In genomic region chr14:34157642-34158041, GRCh38 we compare ENCODE assay signal across 35 cellular contexts.
DNase-seq lines count a peak whose midpoint lies in the region; ATAC-seq and TF ChIP-seq lines count a peak whose summit lies in the region.
"Had no signal": no experiment of that assay in that cellular context is flagged by ENCODE, and none has a peak within 500 bp of the region (broad histone marks: within the 10 kb centered on the region; RNA-seq: fewer than 3 reads in every experiment).

No MANE protein-coding gene starts in this region.

- no peaks in the 10 kb centered on the region for H4K20me1 ChIP-seq in mammary epithelial cell (ENCODE audit: insufficient read depth, low read length)
- H4K20me1 ChIP-seq: BLaER1; BLaER1 treated with 17β-estradiol and CSF1 and Interleukin-3, amounts not matched to agents 10 nM and 100 nM had no signal

- H3K4me1 Mint-ChIP-seq in activated T-helper 17 cell treated with anti-CD3 and anti-CD28 coated beads, Interleukin-2, amount 50 U/mL, for 72 hours = peaks cover 6% of the 10 kb centered on the region
- no peaks in the 10 kb centered on the region for H3K4me1 Mint-ChIP-seq in stimulated activated effector memory CD8-positive, alpha-beta T cell treated with anti-CD3 and anti-CD28 coated beads, Interleukin-12 subunit alpha, Interleukin-12 subunit beta, amount 100 ng/mL, for 72 hours
- H3K4me1 Mint-ChIP-seq: B cell; CD14-positive monocyte; CD4-positive, CD25-positive, alpha-beta regulatory T cell had no signal

- CTCF ChIA-PET in mammary epithelial cell (lab: Charles Lee; ENCODE audit: low non-redundant PET) = no interaction called here

- H3K4me3 Mint-ChIP-seq in activated T-helper 17 cell treated with anti-CD3 and anti-CD28 coated beads, Interleukin-2, amount 50 U/mL, for 72 hours = no peak overlapping the region
- H3K4me3 Mint-ChIP-seq in stimulated activated effector memory CD8-positive, alpha-beta T cell treated with anti-CD3 and anti-CD28 coated beads, Interleukin-12 subunit alpha, Interleukin-12 subunit beta, amount 100 ng/mL, for 72 hours = no peak overlapping the region
- H3K4me3 Mint-ChIP-seq: B cell; CD14-positive monocyte; CD4-positive, alpha-beta memory T cell; CD4-positive, alpha-beta T cell; CD4-positive, CD25-positive, alpha-beta regulatory T cell; CD8-positive, alpha-beta memory T cell; CD8-positive, alpha-beta T cell had no signal

- no peak for TF ChIP-seq CTCF in mammary epithelial cell (conservative IDR thresholded peaks at IDR 0.05 in 1 of 2, IDR thresholded peaks at IDR 0.05 in 1 of 2; ENCODE audit: extremely low read depth in 1 of 2, insufficient read depth in 1 of 2, low read depth in 1 of 2, low read length in 2 of 2)
- TF ChIP-seq CTCF in breast epithelium (IDR thresholded peaks at IDR 0.05) = no peak
- TF ChIP-seq CTCF in epithelial cell of esophagus (IDR thresholded peaks at IDR 0.05; ENCODE audit: insufficient read depth, low read depth, low read length, missing control alignments) = no peak

- no peaks in the 10 kb centered on the region for H3K36me3 Mint-ChIP-seq in activated T-helper 17 cell treated with anti-CD3 and anti-CD28 coated beads, Interleukin-2, amount 50 U/mL, for 72 hours (ENCODE audit: low read depth)
- no peaks in the 10 kb centered on the region for H3K36me3 Mint-ChIP-seq in stimulated activated effector memory CD8-positive, alpha-beta T cell treated with anti-CD3 and anti-CD28 coated beads, Interleukin-12 subunit alpha, Interleukin-12 subunit beta, amount 100 ng/mL, for 72 hours
- H3K36me3 Mint-ChIP-seq: CD14-positive monocyte; CD4-positive, alpha-beta memory T cell; CD4-positive, CD25-positive, alpha-beta regulatory T cell; CD8-positive, alpha-beta memory T cell; CD8-positive, alpha-beta T cell had no signal

- H3K27me3 Mint-ChIP-seq in activated T-helper 17 cell treated with anti-CD3 and anti-CD28 coated beads, Interleukin-2, amount 50 U/mL, for 72 hours = no peaks in the 10 kb centered on the region
- H3K27me3 Mint-ChIP-seq: CD4-positive, alpha-beta T cell; CD4-positive, CD25-positive, alpha-beta regulatory T cell; CD8-positive, alpha-beta memory T cell had no signal

- H3K27ac ChIP-seq in mammary epithelial cell (ENCODE audit: insufficient read depth, low read depth, low read length) (no peak overlapping the region), breast epithelium (no peak overlapping the region)
- H3K27ac ChIP-seq: 22Rv1; A549; BLaER1; BLaER1 treated with 17β-estradiol and CSF1 and Interleukin-3, amounts not matched to agents 10 nM and 100 nM; C4-2B had no signal

- H3K27me3 ChIP-seq in mammary epithelial cell (ENCODE audit: insufficient read depth, low read length) (no peaks in the 10 kb centered on the region), breast epithelium (no peaks in the 10 kb centered on the region)
- H3K27me3 ChIP-seq: BE2C, BLaER1 had no signal

- dilution Hi-C loops in mammary epithelial cell (cut with HindIII; ENCODE audit: low sequenced_read_pairs) = no loop called here

- 100% methylated on average over 2 of the region's 2 CpGs for WGBS in mammary epithelial cell (ENCODE audit: low coverage, missing lambda C conversion rate)

- H3K9me3 ChIP-seq in mammary epithelial cell (replicated peaks; ENCODE audit: insufficient read depth, low read length) = no peaks in the 10 kb centered on the region
- H3K9me3 ChIP-seq in breast epithelium = no peaks in the 10 kb centered on the region
- H3K9me3 ChIP-seq: A549; BE2C; BLaER1; BLaER1 treated with 17β-estradiol and CSF1 and Interleukin-3, amounts not matched to agents 10 nM and 100 nM; Caco-2 had no signal

- intact Hi-C loops in mammary epithelial cell (cut with micrococcal nuclease) (no loop called here), breast epithelium (cut with DNase I; ENCODE audit: low total_unique reads) (no loop called here)

- no peak for TF ChIP-seq POLR2A in breast epithelium (IDR thresholded peaks at IDR 0.05)

- no peak overlapping the region for H3K27ac Mint-ChIP-seq in activated T-helper 17 cell treated with anti-CD3 and anti-CD28 coated beads, Interleukin-2, amount 50 U/mL, for 72 hours
- H3K27ac Mint-ChIP-seq in stimulated activated effector memory CD8-positive, alpha-beta T cell treated with anti-CD3 and anti-CD28 coated beads, Interleukin-12 subunit alpha, Interleukin-12 subunit beta, amount 100 ng/mL, for 72 hours = no peak overlapping the region
- H3K27ac Mint-ChIP-seq: B cell; CD14-positive monocyte; CD4-positive, alpha-beta T cell; CD4-positive, CD25-positive, alpha-beta regulatory T cell; CD8-positive, alpha-beta memory T cell; CD8-positive, alpha-beta T cell had no signal

- ATAC-seq in activated T-helper 17 cell treated with anti-CD3 and anti-CD28 coated beads, Interleukin-2, amount 50 U/mL, for 72 hours (replicated peaks) = peak; percentile 58
- ATAC-seq in stimulated activated effector memory CD8-positive, alpha-beta T cell treated with anti-CD3 and anti-CD28 coated beads, Interleukin-12 subunit alpha, Interleukin-12 subunit beta, amount 100 ng/mL, for 72 hours = peak; percentile 56
- ATAC-seq in HG03196 (IDR thresholded peaks at IDR 0.05; ENCODE audit: unreplicated experiment) (no peak), GM18873 (IDR thresholded peaks at IDR 0.05; ENCODE audit: low FRiP score, unreplicated experiment) (no peak)
- ATAC-seq: A549; CD8-positive, alpha-beta T cell had no signal

- no TSS peak for BruUV-seq in mammary epithelial cell (replicated peaks; lab: Mats Ljungman, UMichigan)

- H3K9ac ChIP-seq in mammary epithelial cell (ENCODE audit: insufficient read depth, low read length) = no peak overlapping the region
- H3K9ac ChIP-seq: BLaER1; BLaER1 treated with 17β-estradiol and CSF1 and Interleukin-3, amounts not matched to agents 10 nM and 100 nM had no signal

- H3K4me2 ChIP-seq in mammary epithelial cell (ENCODE audit: insufficient read depth, low read depth, low read length) = no peak overlapping the region
- H3K4me2 ChIP-seq: A549; BLaER1; BLaER1 treated with 17β-estradiol and CSF1 and Interleukin-3, amounts not matched to agents 10 nM and 100 nM had no signal

- peak overlapping the region; percentile 37 for H2AFZ ChIP-seq in mammary epithelial cell (ENCODE audit: low read depth, low read length)

- in situ Hi-C loops in mammary epithelial cell (cut with MboI; ENCODE audit: low sequenced_read_pairs in 2 of 2) = no loop called here

- no peak for DNase-seq in mammary epithelial cell
- DNase-seq in breast epithelium (ENCODE audit: low spot score in 2 of 2) = no peak
- DNase-seq in epithelial cell of esophagus (ENCODE audit: low read depth) = peak; percentile 15
- DNase-seq in stimulated activated effector memory CD8-positive, alpha-beta T cell treated with anti-CD3 and anti-CD28 coated beads, Interleukin-12 subunit alpha, Interleukin-12 subunit beta, amount 100 ng/mL, for 72 hours (ENCODE audit: low spot score in 2 of 2) = no peak
- DNase-seq in NCI-H446 treated with DMSO at 0.1 percent for 48 hours (lab: John Stamatoyannopoulos, UW) = no peak
- DNase-seq: 8988T; ACHN; AML-193; BE2C; C1 segment of cervical spinal cord; Caco-2; Calu3; CD4-positive, alpha-beta memory T cell; CD4-positive, alpha-beta T cell; CD4-positive, CD25-positive, alpha-beta regulatory T cell; CD8-positive, alpha-beta memory T cell; CD8-positive, alpha-beta T cell; COR-L47; DMS 273 treated with DMSO at 0.1 percent for 48 hours; DMS153; DMS53; DMS79; DMS79 treated with DMSO at 0.1 percent for 48 hours; DND-41; EL had no signal

- H3K36me3 ChIP-seq in mammary epithelial cell (ENCODE audit: insufficient read depth, low read length) (no peaks in the 10 kb centered on the region), breast epithelium (no peaks in the 10 kb centered on the region)
- H3K36me3 ChIP-seq: BE2C; BLaER1; BLaER1 treated with 17β-estradiol and CSF1 and Interleukin-3, amounts not matched to agents 10 nM and 100 nM had no signal

- H3K4me1 ChIP-seq in mammary epithelial cell (ENCODE audit: insufficient read depth, low read length) (peaks cover 22% of the 10 kb centered on the region), breast epithelium (no peaks in the 10 kb centered on the region)
- H3K4me1 ChIP-seq: A549; BE2C; BLaER1; BLaER1 treated with 17β-estradiol and CSF1 and Interleukin-3, amounts not matched to agents 10 nM and 100 nM; Caco-2 had no signal

- no peaks in the 10 kb centered on the region for H3K79me2 ChIP-seq in mammary epithelial cell (ENCODE audit: insufficient read depth, low read length)

- no peaks in the 10 kb centered on the region for H3K9me3 Mint-ChIP-seq in activated T-helper 17 cell treated with anti-CD3 and anti-CD28 coated beads, Interleukin-2, amount 50 U/mL, for 72 hours
- no peaks in the 10 kb centered on the region for H3K9me3 Mint-ChIP-seq in stimulated activated effector memory CD8-positive, alpha-beta T cell treated with anti-CD3 and anti-CD28 coated beads, Interleukin-12 subunit alpha, Interleukin-12 subunit beta, amount 100 ng/mL, for 72 hours
- H3K9me3 Mint-ChIP-seq: CD8-positive, alpha-beta T cell had no signal

- no peak overlapping the region for H3K4me3 ChIP-seq in mammary epithelial cell (replicated peaks in 1 of 3; ENCODE audit: insufficient read depth in 1 of 3, low read depth in 2 of 3, low read length in 3 of 3)
- no peak overlapping the region for H3K4me3 ChIP-seq in breast epithelium
- H3K4me3 ChIP-seq in epithelial cell of esophagus (ENCODE audit: low read length) = no peak overlapping the region
- H3K4me3 ChIP-seq: A549; BLaER1; BLaER1 treated with 17β-estradiol and CSF1 and Interleukin-3, amounts not matched to agents 10 nM and 100 nM had no signal

Comparison
In these comparisons a context has a peak if more than half of its experiments do, and no peak if none do; other contexts are left out.
1. ATAC-seq: peak in activated T-helper 17 cell treated with anti-CD3 and anti-CD28 coated beads, Interleukin-2, amount 50 U/mL, for 72 hours (single experiment) and stimulated activated effector memory CD8-positive, alpha-beta T cell treated with anti-CD3 and anti-CD28 coated beads, Interleukin-12 subunit alpha, Interleukin-12 subunit beta, amount 100 ng/mL, for 72 hours (single experiment); none in HG03196 (single experiment) and GM18873 (single experiment).